1 cellular context compared by ENCODE assay signal in genomic region chr18:58583569-58583968, GRCh38.
TF ChIP-seq lines count a peak whose summit lies in the region.

No MANE protein-coding gene starts in this region.

TF ChIP-seq in IMR-90, 13 proteins besides CTCF, POLR2A, EP300 and RAD21:
- TF ChIP-seq CEBPB (IDR thresholded peaks at IDR 0.05; ENCODE audit: low read depth, low read length) (no peak), USF2 (IDR thresholded peaks at IDR 0.05; ENCODE audit: low read depth, low read length) (no peak), MAZ (IDR thresholded peaks at IDR 0.05; ENCODE audit: borderline replicate concordance, low read depth, low read length) (no peak), RCOR1 (IDR thresholded peaks at IDR 0.05; ENCODE audit: insufficient replicate concordance, low read length) (no peak), ELK1 (IDR thresholded peaks at IDR 0.05; ENCODE audit: borderline replicate concordance, low read depth, low read length) (no peak), CHD1 (IDR thresholded peaks at IDR 0.05; ENCODE audit: low read depth, low read length) (no peak), SMC3 (IDR thresholded peaks at IDR 0.05; ENCODE audit: low read depth, low read length) (no peak), RFX5 (IDR thresholded peaks at IDR 0.05; ENCODE audit: low read depth, low read length) (no peak), FOS (IDR thresholded peaks at IDR 0.05; ENCODE audit: low read depth, low read length) (no peak), NFE2L2 (IDR thresholded peaks at IDR 0.05; ENCODE audit: low read depth, low read length) (no peak), MXI1 (IDR thresholded peaks at IDR 0.05; ENCODE audit: borderline replicate concordance, low read depth, low read length) (no peak), MAFK (IDR thresholded peaks at IDR 0.05; ENCODE audit: low read depth, low read length) (no peak), BHLHE40 (IDR thresholded peaks at IDR 0.05; ENCODE audit: low read depth, low read length) (no peak)
